10 cellular contexts compared by ENCODE assay signal in genomic region chr10:26503911-26504310, GRCh38.
DNase-seq lines count a peak whose midpoint lies in the region; ATAC-seq and TF ChIP-seq lines count a peak whose summit lies in the region.
"Had no signal": no experiment of that assay in that cellular context is flagged by ENCODE, and none has a peak within 500 bp of the region (broad histone marks: within the 10 kb centered on the region; RNA-seq: fewer than 3 reads in every experiment).

No MANE protein-coding gene starts in this region.

- H3K36me3 ChIP-seq in DND-41 (ENCODE audit: insufficient read depth, low read length) (peaks cover 92% of the 10 kb centered on the region), HCT116 (ENCODE audit: control insufficient read depth in 1 of 2, insufficient read depth in 2 of 2, low read length in 2 of 2) (no peaks in the 10 kb centered on the region), psoas muscle (ENCODE audit: insufficient read depth in 1 of 2, low read depth in 1 of 2) (no peaks in the 10 kb centered on the region)
- H3K36me3 ChIP-seq: adrenal gland had no signal

- POLR2A ChIA-PET in HCT116 (lab: Charles Lee) = interaction anchor here (1.1 kb wide), 1 partner anchor 17 kb away, joined by 4 read pairs; no protein-coding TSS in a partner anchor

- TF ChIP-seq CTCF in DND-41 (IDR thresholded peaks at IDR 0.05; ENCODE audit: borderline replicate concordance, extremely low read depth, low read length, poor library complexity, severe bottlenecking) (peak; percentile 55), HCT116 (IDR thresholded peaks at IDR 0.05 in 2 of 3, conservative IDR thresholded peaks at IDR 0.05 in 1 of 3; ENCODE audit: borderline replicate concordance in 1 of 3, insufficient read depth in 1 of 3, low read depth in 2 of 3, low read length in 2 of 3) (peak in 2 of 3 experiments; percentile 45 to 48; a peak in 4 of 6 replicates), psoas muscle (IDR thresholded peaks at IDR 0.05) (no peak)

- H3K27ac ChIP-seq in DND-41 (ENCODE audit: low read length) (no peak overlapping the region), HCT116 (ENCODE audit: low read depth, low read length) (no peak overlapping the region), psoas muscle (no peak overlapping the region)
- H3K27ac ChIP-seq: adrenal gland had no signal

- peak; percentile 27; the same call in 1 of the 2 replicates for TF ChIP-seq RAD21 in HCT116 (IDR thresholded peaks at IDR 0.05; ENCODE audit: low read depth)

- CTCF ChIA-PET in HCT116 (lab: Charles Lee) = interaction anchor here (0.6 to 1.6 kb wide), 8 partner anchors 10 to 169 kb away, joined by 3 to 5 read pairs (median 3); no protein-coding TSS in a partner anchor

- H4K20me1 ChIP-seq in DND-41 (ENCODE audit: insufficient read depth, low read length) = no peaks in the 10 kb centered on the region; the same call in 1 of the 2 replicates
- H4K20me1 ChIP-seq in HCT116 (ENCODE audit: insufficient read depth) = no peaks in the 10 kb centered on the region

- no peak overlapping the region for H3K4me3 ChIP-seq in DND-41 (ENCODE audit: low read depth in 1 of 2, low read length in 2 of 2)
- H3K4me3 ChIP-seq in HCT116 (replicated peaks in 1 of 2; ENCODE audit: low read depth in 1 of 2, low read length in 2 of 2) = no peak overlapping the region
- H3K4me3 ChIP-seq in psoas muscle = no peak overlapping the region
- H3K4me3 ChIP-seq: adrenal gland had no signal

- peaks cover 22% of the 10 kb centered on the region for H3K4me1 Mint-ChIP-seq in memory B cell
- H3K4me1 Mint-ChIP-seq: nephron had no signal

- RAD21 ChIA-PET in HCT116 (lab: Charles Lee; ENCODE audit: low non-redundant PET in 1 of 2, low total read pairs in 2 of 2, uncharacterized antibody in 2 of 2, unreplicated experiment in 2 of 2) = no interaction called here

- H3K9ac ChIP-seq in DND-41 (ENCODE audit: low read depth, low read length) (no peak overlapping the region), HCT116 (ENCODE audit: low read length) (no peak overlapping the region)

- H3K4me2 ChIP-seq in DND-41 (ENCODE audit: insufficient read depth, low read length) (no peak overlapping the region), HCT116 (ENCODE audit: low read length) (no peak overlapping the region)

- H3K4me1 ChIP-seq in DND-41 (ENCODE audit: insufficient read depth, low read length) (no peaks in the 10 kb centered on the region), HCT116 (ENCODE audit: control insufficient read depth in 1 of 2, insufficient read depth in 2 of 2, low read length in 2 of 2) (no peaks in the 10 kb centered on the region), psoas muscle (no peaks in the 10 kb centered on the region)
- H3K4me1 ChIP-seq: adrenal gland had no signal

- ATAC-seq in DND-41 (ENCODE audit: insufficient read depth, low read depth) (peak; percentile 61), HCT116 (peak; percentile 87), memory B cell (ENCODE audit: low read depth) (peak; percentile 29), psoas muscle (no peak), GM18498 (IDR thresholded peaks at IDR 0.05; ENCODE audit: unreplicated experiment) (no peak)

- DNase-seq in DND-41 (peak; percentile 34), HCT116 (ENCODE audit: low read depth, low spot score) (no peak), memory B cell (ENCODE audit: low spot score in 2 of 2) (no peak), psoas muscle (no peak), NOMO-1 (lab: John Stamatoyannopoulos, UW; ENCODE audit: unreplicated experiment in 2 of 2) (no peak)
- peak; percentile 32 for DNase-seq in activated CD4-positive, alpha-beta T cell treated with anti-CD3 and anti-CD28 coated beads, Interleukin-2, amount 50 U/mL, for 1 hour
- DNase-seq: NCI-H774 had no signal

- H3K27me3 Mint-ChIP-seq in memory B cell = no peaks in the 10 kb centered on the region

- H3K9me3 ChIP-seq in DND-41 (ENCODE audit: insufficient read depth, low read length, severe bottlenecking) (no peaks in the 10 kb centered on the region), HCT116 (ENCODE audit: control insufficient read depth in 1 of 2, insufficient read depth in 1 of 2, low read depth in 1 of 2, low read length in 2 of 2) (no peaks in the 10 kb centered on the region), psoas muscle (no peaks in the 10 kb centered on the region)
- H3K9me3 ChIP-seq: adrenal gland had no signal

- 53 to 57% (median 53%) methylated on average over 3 of the region's 3 CpGs for WGBS in psoas muscle, 3 donors

- peaks cover 41% of the 10 kb centered on the region for H3K36me3 Mint-ChIP-seq in memory B cell

- H3K4me3 Mint-ChIP-seq in memory B cell = no peak overlapping the region
- H3K4me3 Mint-ChIP-seq: nephron had no signal

- intact Hi-C loops in HCT116 (cut with micrococcal nuclease) (no loop called here), psoas muscle (cut with DNase I) (no loop called here)

- TF ChIP-seq POLR2A in HCT116 (IDR thresholded peaks at IDR 0.05; ENCODE audit: borderline replicate concordance, extremely low read depth, insufficient read depth, insufficient read length) = no peak

- no peaks in the 10 kb centered on the region for H3K27me3 ChIP-seq in DND-41 (ENCODE audit: insufficient read depth, low read length, poor library complexity)
- no peaks in the 10 kb centered on the region for H3K27me3 ChIP-seq in HCT116 (ENCODE audit: insufficient read depth, low read length)
- H3K27me3 ChIP-seq in psoas muscle (ENCODE audit: insufficient read depth in 3 of 3, low read length in 2 of 3) = no peaks in the 10 kb centered on the region
- H3K27me3 ChIP-seq: adrenal gland had no signal

- no TSS peak for BruUV-seq in HCT116 (replicated peaks; lab: Mats Ljungman, UMichigan)

- no peaks in the 10 kb centered on the region for H3K9me2 ChIP-seq in HCT116 (ENCODE audit: insufficient read depth)

- H3K79me2 ChIP-seq in DND-41 (ENCODE audit: insufficient read depth, low read length) = no peaks in the 10 kb centered on the region
- no peaks in the 10 kb centered on the region for H3K79me2 ChIP-seq in HCT116 (ENCODE audit: insufficient read depth, low read length)

- H2AFZ ChIP-seq in DND-41 (ENCODE audit: low read depth, low read length) (no peak overlapping the region), HCT116 (ENCODE audit: low read depth, low read length, poor library complexity, severe bottlenecking) (no peak overlapping the region)

- no peaks in the 10 kb centered on the region for H3K9me3 Mint-ChIP-seq in memory B cell

- H3K27ac Mint-ChIP-seq in memory B cell = peak overlapping the region; percentile 53
- H3K27ac Mint-ChIP-seq: nephron had no signal

TF ChIP-seq in HCT116, 20 proteins besides CTCF, POLR2A, EP300 and RAD21:
- TF ChIP-seq EZH2 (IDR thresholded peaks at IDR 0.05) = no peak
- no peak for TF ChIP-seq CEBPB (IDR thresholded peaks at IDR 0.05; ENCODE audit: low read depth)
- no peak for TF ChIP-seq SP1 (IDR thresholded peaks at IDR 0.05; ENCODE audit: low read depth)
- no peak for TF ChIP-seq EZH2phosphoT487 (IDR thresholded peaks at IDR 0.05; ENCODE audit: borderline replicate concordance)
- TF ChIP-seq JUND (IDR thresholded peaks at IDR 0.05) = no peak
- no peak for TF ChIP-seq SRF (IDR thresholded peaks at IDR 0.05; ENCODE audit: low read depth)
- TF ChIP-seq TCF7L2 (IDR thresholded peaks at IDR 0.05; ENCODE audit: borderline replicate concordance, extremely low read depth, insufficient read depth, insufficient read length) = no peak
- TF ChIP-seq YY1 (IDR thresholded peaks at IDR 0.05; ENCODE audit: extremely low read depth, insufficient replicate concordance, low read depth, low read length) = no peak
TF ChIP-seq in HCT116: peak in this region for 0.

Comparison
In these comparisons a context has a peak if more than half of its experiments do, and no peak if none do; other contexts are left out.
1. ATAC-seq: peak in DND-41 (single experiment), HCT116 (single experiment) and memory B cell (single experiment); none in psoas muscle (0 of 4) and GM18498 (single experiment).
2. DNase-seq: peak in DND-41 (single experiment) and activated CD4-positive, alpha-beta T cell treated with anti-CD3 and anti-CD28 coated beads, Interleukin-2, amount 50 U/mL, for 1 hour (single experiment); none in HCT116 (single experiment), memory B cell (0 of 2), psoas muscle (0 of 2) and NOMO-1 (0 of 2).